Comparison of ENCODE assay signal across 1 cellular context in genomic region chr4:39812500-39812899, GRCh38.
TF ChIP-seq lines count a peak whose summit lies in the region.

No MANE protein-coding gene starts in this region.

TF ChIP-seq in IMR-90, 13 proteins besides CTCF, POLR2A, EP300 and RAD21 (continued from another document):
- TF ChIP-seq ELK1 (IDR thresholded peaks at IDR 0.05; ENCODE audit: borderline replicate concordance, low read depth, low read length) (no peak), USF2 (IDR thresholded peaks at IDR 0.05; ENCODE audit: low read depth, low read length) (no peak), NFE2L2 (IDR thresholded peaks at IDR 0.05; ENCODE audit: low read depth, low read length) (no peak)
